24 cellular contexts compared by ENCODE assay signal in the genomic region with DNA sequence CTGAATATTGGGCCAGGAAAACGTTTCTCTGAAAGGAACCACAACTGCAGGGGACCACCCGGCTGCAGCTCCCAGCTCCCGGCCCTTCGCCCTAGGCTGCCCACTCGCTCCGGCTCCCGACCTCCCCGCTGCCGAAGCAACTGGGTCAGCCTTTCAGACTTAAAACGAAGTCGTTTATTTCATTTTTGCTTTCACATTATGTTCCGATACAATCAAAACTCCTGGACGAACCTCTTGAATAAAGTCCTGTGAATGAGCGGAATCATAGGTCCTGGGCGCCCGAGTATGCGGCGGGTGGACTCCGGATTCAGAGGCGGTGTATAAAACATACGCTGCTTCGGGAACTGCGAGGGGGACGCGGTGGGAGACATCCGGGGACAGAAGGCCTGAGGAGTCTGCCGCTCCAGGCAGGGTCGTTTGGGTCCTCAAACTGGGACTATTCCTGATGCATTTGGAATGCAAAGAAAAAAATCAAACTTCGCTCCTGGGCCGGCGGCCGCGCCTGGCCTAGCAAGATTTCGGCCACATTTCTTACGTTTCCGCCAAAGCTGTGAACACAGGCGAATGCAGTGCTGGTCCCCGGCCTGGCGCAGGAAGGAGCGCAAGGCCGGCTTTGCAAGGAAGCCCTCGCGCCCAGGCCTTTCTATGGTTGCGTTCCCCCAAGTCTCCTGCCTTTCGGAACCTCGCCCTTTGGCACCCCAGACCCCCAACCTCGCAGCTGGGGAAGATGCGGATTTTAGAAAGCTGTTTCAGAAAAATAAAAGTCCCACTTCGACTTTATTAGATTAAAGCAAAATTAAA. TPM values are rescaled to one million over a fixed set of nuclear protein-coding genes. Genes with fewer than 3 reads are reported as not detected.
DNase-seq lines count a peak whose midpoint lies in the region; ATAC-seq, FAIRE-seq and TF ChIP-seq lines count a peak whose summit lies in the region.
"Had no signal": no experiment of that assay in that cellular context is flagged by ENCODE, and none has a peak within 500 bp of the region (broad histone marks: within the 10 kb centered on the region; RNA-seq: fewer than 3 reads in every experiment).

No MANE protein-coding gene starts in this region.

- no peak overlapping the region for H2BK120ac ChIP-seq in mesendoderm (ENCODE audit: low read depth, low read length)

- peaks cover 74 to 86% (median 83%) of the 10 kb centered on the region in 5 donors for H3K27me3 Mint-ChIP-seq in naive thymus-derived CD4-positive, alpha-beta T cell

- H3K9me3 ChIP-seq in right cardiac atrium (ENCODE audit: control insufficient read depth, low read length) (no peaks in the 10 kb centered on the region), endothelial cell of umbilical vein (replicated peaks; ENCODE audit: control insufficient read depth, insufficient read depth, low read length) (no peaks in the 10 kb centered on the region)
- H3K9me3 ChIP-seq in naive thymus-derived CD4-positive, alpha-beta T cell (ENCODE audit: control insufficient read depth in 2 of 3, low read length in 3 of 3), result no peaks in the 10 kb centered on the region
- H3K9me3 ChIP-seq: A549, colonic mucosa, uterus had no signal

- no peak overlapping the region for H3K4me2 ChIP-seq in endothelial cell of umbilical vein (ENCODE audit: insufficient read depth, low read length)
- peak overlapping the region; percentile 48 for H3K4me2 ChIP-seq in mesendoderm (ENCODE audit: low read length)
- H3K4me2 ChIP-seq: A549, BLaER1 had no signal

- CTCF ChIA-PET in endothelial cell of umbilical vein (lab: Charles Lee), result no interaction called here
- CTCF ChIA-PET in naive thymus-derived CD4-positive, alpha-beta T cell (lab: Charles Lee), result no interaction called here

- H3K4me3 ChIP-seq in right cardiac atrium (ENCODE audit: low read length), result peak overlapping the region; percentile 8
- no peak overlapping the region for H3K4me3 ChIP-seq in endothelial cell of umbilical vein (replicated peaks in 1 of 3; ENCODE audit: insufficient read depth in 1 of 3, low read depth in 1 of 3, low read length in 3 of 3)
- H3K4me3 ChIP-seq in mesendoderm (ENCODE audit: low read length), result no peak overlapping the region
- H3K4me3 ChIP-seq in naive thymus-derived CD4-positive, alpha-beta T cell (ENCODE audit: low read length), result no peak overlapping the region
- H3K4me3 ChIP-seq: A549, BLaER1, colonic mucosa, uterus had no signal

- no TSS peak for BruUV-seq in endothelial cell of umbilical vein (replicated peaks; lab: Mats Ljungman, UMichigan)

- no peak overlapping the region for H4K5ac ChIP-seq in mesendoderm (ENCODE audit: low read length)

- peaks cover 0 to 7% (median 0%) of the 10 kb centered on the region in 11 donors for H3K9me3 Mint-ChIP-seq in naive thymus-derived CD4-positive, alpha-beta T cell
- H3K9me3 Mint-ChIP-seq: activated T-helper 1 cell treated with anti-CD3 and anti-CD28 coated beads, Interleukin-12 subunit alpha, Interleukin-12 subunit beta, Interleukin-2, Interleukin-4 antibody, amounts not matched to agents 30 ng/mL and 10 ng/mL and 1 ng/mL, durations not matched to agents 14 hours and 24 hours and 36 hours had no signal

- H3K36me3 Mint-ChIP-seq in naive thymus-derived CD4-positive, alpha-beta T cell, result peaks cover 0 to 4% (median 0%) of the 10 kb centered on the region in 5 donors
- H3K36me3 Mint-ChIP-seq: activated naive CD8-positive, alpha-beta T cell had no signal

- 8% methylated on average over 49 of the region's 49 CpGs for WGBS in right cardiac atrium
- no CpG with 5 or more reads among the region's 49 CpGs for WGBS in mesendoderm (ENCODE audit: extremely low coverage, insufficient coverage, low lambda C conversion rate)

- peak overlapping the region in 1 of 9 donors; percentile 34 for H3K27ac Mint-ChIP-seq in naive thymus-derived CD4-positive, alpha-beta T cell
- H3K27ac Mint-ChIP-seq: activated naive CD8-positive, alpha-beta T cell; activated T-helper 1 cell treated with anti-CD3 and anti-CD28 coated beads, Interleukin-12 subunit alpha, Interleukin-12 subunit beta, Interleukin-2, Interleukin-4 antibody, amounts not matched to agents 30 ng/mL and 10 ng/mL and 1 ng/mL, durations not matched to agents 14 hours and 24 hours and 36 hours had no signal

- no peak overlapping the region for H2AFZ ChIP-seq in endothelial cell of umbilical vein (ENCODE audit: low read depth, low read length)

- H4K8ac ChIP-seq in mesendoderm (ENCODE audit: low read depth, low read length), result no peak overlapping the region

- no peak for FAIRE-seq in endothelial cell of umbilical vein (lab: Jason Lieb, UNC)
- FAIRE-seq: A549, endometrium had no signal

- H2BK5ac ChIP-seq in mesendoderm (ENCODE audit: low read length), result no peak overlapping the region

- peak overlapping the region; percentile 59 for H3K56ac ChIP-seq in mesendoderm (ENCODE audit: low read length)

- DNase-seq in right cardiac atrium (no peak), left ventricle myocardium superior (no peak), endothelial cell of umbilical vein (ENCODE audit: low read depth, low spot score) (no peak), mesendoderm (peak; percentile 54), sciatic nerve (ENCODE audit: low spot score) (no peak), germinal center (ENCODE audit: low spot score) (no peak)
- DNase-seq in naive thymus-derived CD4-positive, alpha-beta T cell, result no peak
- DNase-seq: activated CD4-positive, CD25-positive, alpha-beta regulatory T cell treated with anti-CD3 and anti-CD28 coated beads, Interleukin-2, amount 50 U/mL, for 72 hours; brain microvascular endothelial cell; colonic mucosa; hypothalamus; midbrain; MM.1S; NCI-H1436; NCI-H2171; NCI-H69; SW 1271; uterus had no signal

- intact Hi-C loops in right cardiac atrium (cut with DNase I), result no loop called here
- intact Hi-C loops in left ventricle myocardium superior (cut with micrococcal nuclease), result no loop called here
- intact Hi-C loops in endothelial cell of umbilical vein (cut with micrococcal nuclease), result no loop called here
- intact Hi-C loops in naive thymus-derived CD4-positive, alpha-beta T cell (cut with micrococcal nuclease), result no loop called here
- intact Hi-C loops in sciatic nerve (cut with DNase I), result no loop called here

- H3K4me1 Mint-ChIP-seq in naive thymus-derived CD4-positive, alpha-beta T cell, result peaks cover 8 to 26% (median 14%) of the 10 kb centered on the region in 7 donors

- H3K79me2 ChIP-seq in endothelial cell of umbilical vein (ENCODE audit: control insufficient read depth, insufficient read depth, low read length) (no peaks in the 10 kb centered on the region), mesendoderm (ENCODE audit: control insufficient read depth, insufficient read depth, low read length) (no peaks in the 10 kb centered on the region)

- no peak for ATAC-seq in right cardiac atrium
- ATAC-seq in left ventricle myocardium superior, result no peak
- no peak for ATAC-seq in naive thymus-derived CD4-positive, alpha-beta T cell
- ATAC-seq in sciatic nerve, result no peak
- no peak for ATAC-seq in GM19467 (IDR thresholded peaks at IDR 0.05; ENCODE audit: unreplicated experiment)
- ATAC-seq: A549 had no signal

- no peak overlapping the region for H3K18ac ChIP-seq in mesendoderm (ENCODE audit: low read length)

- H3K4ac ChIP-seq in mesendoderm (ENCODE audit: low read depth, low read length), result no peak overlapping the region

- dilution Hi-C loops in endothelial cell of umbilical vein (cut with MboI; ENCODE audit: extremely low pct_ligation_motif_present, low sequenced_read_pairs), result no loop called here

- H3K4me3 Mint-ChIP-seq in naive thymus-derived CD4-positive, alpha-beta T cell, result peak overlapping the region in 2 of 10 donors; percentile 7 to 16
- H3K4me3 Mint-ChIP-seq: activated naive CD8-positive, alpha-beta T cell; activated T-helper 1 cell treated with anti-CD3 and anti-CD28 coated beads, Interleukin-12 subunit alpha, Interleukin-12 subunit beta, Interleukin-2, Interleukin-4 antibody, amounts not matched to agents 30 ng/mL and 10 ng/mL and 1 ng/mL, durations not matched to agents 14 hours and 24 hours and 36 hours had no signal

- H3K36me3 ChIP-seq in endothelial cell of umbilical vein (ENCODE audit: control insufficient read depth in 2 of 2, extremely low read depth in 1 of 2, insufficient read depth in 2 of 2, low read length in 2 of 2) (no peaks in the 10 kb centered on the region), mesendoderm (ENCODE audit: control insufficient read depth, insufficient read depth, low read length) (no peaks in the 10 kb centered on the region)
- H3K36me3 ChIP-seq in naive thymus-derived CD4-positive, alpha-beta T cell (ENCODE audit: control insufficient read depth in 2 of 3, insufficient read depth in 3 of 3, low read length in 3 of 3), result no peaks in the 10 kb centered on the region
- H3K36me3 ChIP-seq: BLaER1, brain microvascular endothelial cell, colonic mucosa, uterus had no signal

- H3K9ac ChIP-seq in endothelial cell of umbilical vein (replicated peaks; ENCODE audit: extremely low read depth, insufficient read depth, low read length) (no peak overlapping the region), mesendoderm (ENCODE audit: low read length) (peak overlapping the region; percentile 44)
- H3K9ac ChIP-seq: BLaER1 had no signal

- H3K9me1 ChIP-seq in endothelial cell of umbilical vein (replicated peaks; ENCODE audit: control insufficient read depth, extremely low read depth, insufficient read depth, low read length), result no peaks in the 10 kb centered on the region

- no peak for TF ChIP-seq POLR2A in endothelial cell of umbilical vein (IDR thresholded peaks at IDR 0.05; ENCODE audit: low read depth, low read length)

- H4K20me1 ChIP-seq in endothelial cell of umbilical vein (replicated peaks; ENCODE audit: control insufficient read depth, extremely low read depth, insufficient read depth, low read length), result no peaks in the 10 kb centered on the region
- H4K20me1 ChIP-seq: BLaER1 had no signal

- H2BK15ac ChIP-seq in mesendoderm (replicated peaks; ENCODE audit: low read depth), result no peak overlapping the region

- H2AK5ac ChIP-seq in mesendoderm (ENCODE audit: low read length), result no peak overlapping the region

- H3K4me1 ChIP-seq in right cardiac atrium (ENCODE audit: control insufficient read depth, insufficient read depth, low read length) (peaks cover 2% of the 10 kb centered on the region), endothelial cell of umbilical vein (ENCODE audit: control insufficient read depth, extremely low read depth, insufficient read depth, low read length) (peaks cover 2% of the 10 kb centered on the region), mesendoderm (ENCODE audit: control insufficient read depth, low read depth, low read length) (peaks cover 2% of the 10 kb centered on the region)
- H3K4me1 ChIP-seq in naive thymus-derived CD4-positive, alpha-beta T cell (ENCODE audit: control insufficient read depth in 2 of 2, insufficient read depth in 2 of 2, low read length in 2 of 2), result no peaks in the 10 kb centered on the region

- POLR2A ChIA-PET in endothelial cell of umbilical vein (lab: Charles Lee), result no interaction called here
- POLR2A ChIA-PET in naive thymus-derived CD4-positive, alpha-beta T cell (lab: Charles Lee), result no interaction called here

- no peak for TF ChIP-seq CTCF in endothelial cell of umbilical vein (IDR thresholded peaks at IDR 0.05; ENCODE audit: extremely low read depth in 1 of 2, insufficient read depth in 1 of 2, low read depth in 1 of 2, low read length in 2 of 2)

- no peaks in the 10 kb centered on the region for H3K27me3 ChIP-seq in right cardiac atrium (ENCODE audit: control insufficient read depth, insufficient read depth)
- H3K27me3 ChIP-seq in endothelial cell of umbilical vein (ENCODE audit: control insufficient read depth in 2 of 2, insufficient read depth in 2 of 2, low read length in 2 of 2), result peaks cover 59 to 65% of the 10 kb centered on the region in 2 experiments
- H3K27me3 ChIP-seq in mesendoderm (ENCODE audit: insufficient read depth, low read length, poor library complexity), result peaks cover 59% of the 10 kb centered on the region
- H3K27me3 ChIP-seq in naive thymus-derived CD4-positive, alpha-beta T cell (ENCODE audit: control insufficient read depth in 2 of 2, insufficient read depth in 2 of 2, low read length in 2 of 2), result no peaks in the 10 kb centered on the region

- no peaks in the 10 kb centered on the region for H3K79me1 ChIP-seq in mesendoderm (ENCODE audit: low read length)

- H3K27ac ChIP-seq in right cardiac atrium (ENCODE audit: low read length) (no peak overlapping the region), endothelial cell of umbilical vein (ENCODE audit: insufficient read depth, low read depth, low read length) (no peak overlapping the region), mesendoderm (ENCODE audit: low read depth, low read length) (no peak overlapping the region)
- no peak overlapping the region for H3K27ac ChIP-seq in naive thymus-derived CD4-positive, alpha-beta T cell (ENCODE audit: low read depth, low read length)
- H3K27ac ChIP-seq: A549, BLaER1, brain microvascular endothelial cell, colonic mucosa, uterus had no signal

- H3K23ac ChIP-seq in mesendoderm (ENCODE audit: low read length), result no peak overlapping the region

RNA-seq across cellular contexts. Expression of a gene that starts 3.7 kb away (rescaled TPM):
- total RNA-seq in right cardiac atrium (1 to 10 TPM in 2 of 4 donors, under 1 TPM in 2; 0.88 to 5.0 (median 1.1) TPM), left ventricle myocardium superior (1.0 TPM), endothelial cell of umbilical vein (not detected in 2 replicates), sciatic nerve (0.85 TPM)
- polyA plus RNA-seq in right cardiac atrium (2.7 TPM), endothelial cell of umbilical vein (not detected in 2 replicates)
- polyA plus RNA-seq in endothelial cell of umbilical vein (2011; cell fraction: cytosol; rRNA removed), result not detected in 2 replicates
- polyA plus RNA-seq in endothelial cell of umbilical vein (2011; cell fraction: nucleus; rRNA removed), result not detected in 2 replicates
- polyA plus RNA-seq in endothelial cell of umbilical vein (2012), result not detected in 2 replicates
- not detected in 2 replicates for polyA minus RNA-seq in endothelial cell of umbilical vein
- polyA minus RNA-seq in endothelial cell of umbilical vein (2011; cell fraction: cytosol; rRNA and poly(A)+ RNA removed), result not detected
- not detected in 2 replicates for polyA minus RNA-seq in endothelial cell of umbilical vein (2011; cell fraction: nucleus; rRNA and poly(A)+ RNA removed)
- polyA plus RNA-seq in mesendoderm (2013, experiment 1 of 2), result 12.0 TPM
- 11.7 TPM for polyA plus RNA-seq in mesendoderm (2013, experiment 2 of 2)
- not detected for total RNA-seq in naive thymus-derived CD4-positive, alpha-beta T cell
- not detected for polyA plus RNA-seq in naive thymus-derived CD4-positive, alpha-beta T cell
- total RNA-seq: activated T-helper 1 cell treated with anti-CD3 and anti-CD28 coated beads, Interleukin-12 subunit alpha, Interleukin-12 subunit beta, Interleukin-2, Interleukin-4 antibody, amounts not matched to agents 30 ng/mL and 10 ng/mL and 1 ng/mL, durations not matched to agents 14 hours and 24 hours and 36 hours had no signal
